ENCODE assay signal across 8 cellular contexts in the genomic region with DNA sequence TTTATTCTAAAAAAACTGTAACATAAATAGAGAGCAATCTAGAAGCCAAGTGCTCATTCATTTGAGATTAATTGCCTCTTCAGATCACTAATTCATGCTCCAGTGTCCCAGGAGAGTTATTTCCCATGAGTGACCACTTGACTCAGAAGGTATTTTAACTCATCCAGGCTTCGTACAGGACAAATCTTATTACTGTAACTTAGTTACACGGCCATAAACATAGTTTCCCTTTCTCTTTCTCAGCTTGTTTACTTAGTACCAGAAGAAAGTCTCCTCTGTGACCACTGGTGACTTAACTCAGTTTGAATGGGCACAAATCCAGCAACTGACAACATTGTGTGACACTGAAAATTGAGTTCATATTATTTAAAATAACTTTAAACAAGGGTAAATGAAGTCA. TPM values are rescaled to one million over a fixed set of nuclear protein-coding genes. Genes with fewer than 3 reads are reported as not detected.
DNase-seq lines count a peak whose midpoint lies in the region; ATAC-seq and TF ChIP-seq lines count a peak whose summit lies in the region.

No MANE protein-coding gene starts in this region.

- intact Hi-C loops in lower lobe of right lung (cut with DNase I) (loop anchor here (5.0 kb wide), 1 partner anchor 540 kb away; no protein-coding TSS in a partner anchor), aorta (cut with DNase I) (no loop called here)

- H3K36me3 ChIP-seq in lower lobe of right lung (peaks cover 21% of the 10 kb centered on the region), aorta (ENCODE audit: control insufficient read depth in 1 of 2, insufficient read depth in 2 of 2, low read length in 1 of 2) (peaks cover 0 to 4% of the 10 kb centered on the region in 2 donors)

- H3K27me3 ChIP-seq in lower lobe of right lung (ENCODE audit: low read depth), result no peaks in the 10 kb centered on the region
- no peaks in the 10 kb centered on the region for H3K27me3 ChIP-seq in aorta (ENCODE audit: control insufficient read depth in 1 of 2, insufficient read depth in 2 of 2, low read length in 1 of 2)

- H3K4me3 ChIP-seq in lower lobe of right lung, result no peak overlapping the region
- no peak overlapping the region for H3K4me3 ChIP-seq in aorta (ENCODE audit: low read length in 2 of 2)

- peaks cover 9% of the 10 kb centered on the region for H3K4me1 ChIP-seq in lower lobe of right lung
- H3K4me1 ChIP-seq in aorta (ENCODE audit: control insufficient read depth in 1 of 2, insufficient read depth in 2 of 2, low read length in 2 of 2), result peaks cover 0 to under 1% of the 10 kb centered on the region in 2 donors

- no peak overlapping the region for H3K27ac ChIP-seq in lower lobe of right lung
- H3K27ac ChIP-seq in aorta (ENCODE audit: low read depth in 1 of 2, low read length in 2 of 2), result no peak overlapping the region

- POLR2A ChIA-PET in GM10248 (lab: Yijun Ruan, JAX), result no interaction called here

- DNase-seq in NCI-H748 (lab: John Stamatoyannopoulos, UW; ENCODE audit: unreplicated experiment) (peak; percentile 66), lower lobe of right lung (no peak), cortex of kidney (lab: John Stamatoyannopoulos, UW) (no peak), aorta (no peak), germinal center (ENCODE audit: low spot score) (no peak), GM10248 (ENCODE audit: extremely low spot score) (no peak)

- TF ChIP-seq CTCF in lower lobe of right lung (IDR thresholded peaks at IDR 0.05) (no peak), GM10248 (IDR thresholded peaks at IDR 0.05; ENCODE audit: control extremely low read depth, extremely low read depth, low read depth, missing control alignments) (no peak)

- CTCF ChIA-PET in GM10248 (lab: Yijun Ruan, JAX), result interaction anchor here (0.7 to 5.3 kb wide), 10 partner anchors 10 to 559 kb away, joined by 3 to 125 read pairs (median 6); a partner anchor contains a TSS

- ATAC-seq in GM18520 (IDR thresholded peaks at IDR 0.05; ENCODE audit: unreplicated experiment) (peak; percentile 69), HG02943 (IDR thresholded peaks at IDR 0.05; ENCODE audit: low read depth, unreplicated experiment) (peak; percentile 74), lower lobe of right lung (peak; percentile 51 to 85), aorta (ENCODE audit: low FRiP score) (no peak)

- WGBS in aorta, 2 donors, result 8 to 12% methylated on average over 2 of the region's 2 CpGs

- H3K9me3 ChIP-seq in lower lobe of right lung (no peaks in the 10 kb centered on the region), aorta (ENCODE audit: control insufficient read depth, low read length) (no peaks in the 10 kb centered on the region)

RNA-seq across cellular contexts. Expression of a gene that starts 25.3 kb away (rescaled TPM):
- total RNA-seq in lower lobe of right lung (70.4 TPM), aorta (10 to 100 TPM; 67.3 to 82.8 TPM)
- 100 to 1,000 TPM in 1 of 2 donors, 10 to 100 TPM in 1; 87.9 to 128 TPM for polyA plus RNA-seq in aorta
